In the genomic region with DNA sequence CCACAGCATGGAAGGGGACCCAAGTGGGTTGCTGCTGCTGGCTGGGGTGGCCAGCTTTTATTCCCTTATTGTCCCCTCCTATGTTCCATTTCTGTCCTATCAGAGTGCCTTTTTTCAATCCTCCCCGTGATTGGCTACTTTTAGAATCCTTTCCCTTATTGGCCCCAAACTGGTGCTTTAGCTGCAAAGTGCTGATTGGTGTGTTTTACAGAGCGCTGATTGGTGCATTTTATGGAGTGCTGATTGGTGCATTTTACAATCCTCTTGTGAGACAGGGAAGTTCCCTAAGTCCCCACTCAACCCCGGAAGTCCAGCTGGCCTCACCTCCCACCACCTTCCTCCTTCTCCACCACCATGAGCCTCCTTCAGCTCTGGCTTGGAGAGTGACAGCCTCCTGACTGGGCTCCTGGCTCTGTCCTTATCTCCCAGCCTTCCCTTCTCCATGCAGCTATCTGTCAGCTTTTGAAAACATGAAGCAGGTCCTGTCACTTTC, we compare ENCODE assay signal across 32 cellular contexts.
"Had no signal": no experiment of that assay in that cellular context is flagged by ENCODE, and none has a peak within 500 bp of the region (broad histone marks: within the 10 kb centered on the region; RNA-seq: fewer than 3 reads in every experiment).

No MANE protein-coding gene starts in this region.

- H3K27me3 ChIP-seq: adrenal gland, body of pancreas, esophagus squamous epithelium, heart right ventricle, upper lobe of left lung had no signal

- H3K27ac ChIP-seq: adrenal gland, body of pancreas, epithelial cell of prostate, esophagus squamous epithelium, heart right ventricle, lower lobe of right lung, parathyroid adenoma, psoas muscle, upper lobe of left lung, WERI-Rb-1 had no signal

- H3K4me3 ChIP-seq: adrenal gland, body of pancreas, esophagus squamous epithelium, heart right ventricle, lower lobe of right lung, psoas muscle, smooth muscle cell, upper lobe of left lung had no signal

- DNase-seq: activated CD4-positive, alpha-beta memory T cell treated with anti-CD3 and anti-CD28 coated beads for 36 hours; activated CD4-positive, alpha-beta T cell treated with anti-CD3 and anti-CD28 coated beads for 48 hours; activated CD8-positive, alpha-beta memory T cell treated with anti-CD3 and anti-CD28 coated beads, Interleukin-2, amount 50 U/mL, for 48 hours; activated naive CD4-positive, alpha-beta T cell; activated naive CD8-positive, alpha-beta T cell treated with anti-CD3 and anti-CD28 coated beads for 36 hours; adrenal gland; aorta; body of pancreas; effector CD8-positive, alpha-beta T cell; esophagus squamous epithelium; foreskin melanocyte; heart right ventricle; kidney glomerular epithelial cell; lower lobe of right lung; mesenchymal stem cell; naive thymus-derived CD8-positive, alpha-beta T cell; occipital lobe; psoas muscle; stimulated activated CD4-positive, alpha-beta T cell treated with anti-CD3 and anti-CD28 coated beads, Interleukin-1b, Interleukin-23, amount 100 ng/mL, for 48 hours; stimulated activated CD4-positive, alpha-beta T cell treated with anti-CD3 and anti-CD28 coated beads, Interleukin-4, amount 100 ng/mL, for 4 hours; stimulated activated CD8-positive, alpha-beta memory T cell treated with anti-CD3 and anti-CD28 coated beads, Interleukin-4, amount 100 ng/mL, for 48 hours; stimulated activated naive CD8-positive, alpha-beta T cell treated with anti-CD3 and anti-CD28 coated beads, Interleukin-15, amount 100 ng/mL, for 72 hours; substantia nigra; T-helper 1 cell; upper lobe of left lung; WERI-Rb-1 had no signal

- ATAC-seq: activated CD4-positive, CD25-positive, alpha-beta regulatory T cell treated with anti-CD3 and anti-CD28 coated beads, Interleukin-2, amount 50 U/mL, for 24 hours; body of pancreas; heart right ventricle; left lobe of liver; lower lobe of right lung; naive thymus-derived CD8-positive, alpha-beta T cell; psoas muscle; stimulated activated memory B cell treated with anti-CD40 and anti-IgM and Interleukin-4, amounts not matched to agents 10 μg/mL and 1 μg/mL and 100 μg/mL, for 72 hours; stimulated activated naive CD8-positive, alpha-beta T cell treated with anti-CD3 and anti-CD28 coated beads, Interleukin-15, amount 100 ng/mL, for 72 hours had no signal

- H3K9me3 ChIP-seq: adrenal gland, body of pancreas, esophagus squamous epithelium, lower lobe of right lung, psoas muscle, upper lobe of left lung had no signal

- H3K4me1 ChIP-seq: adrenal gland, lower lobe of right lung, parathyroid adenoma, psoas muscle, upper lobe of left lung had no signal

- H3K36me3 ChIP-seq: adrenal gland, esophagus squamous epithelium, heart right ventricle, lower lobe of right lung, upper lobe of left lung, WERI-Rb-1 had no signal
